In the genomic region with DNA sequence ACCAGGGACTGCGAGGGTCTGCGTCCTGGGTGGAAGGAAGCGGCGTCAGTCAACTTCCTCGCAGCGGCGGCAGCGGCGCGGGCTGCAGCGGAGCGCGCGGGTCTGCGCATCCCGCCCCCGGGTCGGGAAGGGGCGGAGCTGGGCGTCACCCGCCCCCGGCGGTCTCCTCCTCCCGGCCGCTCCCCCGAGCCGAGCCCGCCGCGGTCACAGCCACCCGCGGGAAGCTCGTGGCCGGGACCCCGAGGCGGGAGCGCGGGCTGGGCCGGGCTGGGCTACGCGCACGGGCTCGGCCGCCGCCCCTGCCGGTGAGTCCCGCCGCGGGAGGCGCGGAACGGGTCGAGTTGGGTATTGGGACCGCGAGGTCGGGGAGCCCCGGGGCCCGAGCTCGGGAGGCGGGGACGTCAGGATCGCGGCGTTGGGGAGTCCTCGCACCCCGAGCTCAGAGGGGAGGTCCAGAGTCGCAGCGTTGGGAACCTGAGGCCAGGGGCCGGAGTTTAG, we compare ENCODE assay signal across 8 cellular contexts. TPM values are rescaled to one million over a fixed set of nuclear protein-coding genes. Genes with fewer than 3 reads are reported as not detected.
A peak's percentile ranks its signal among the peaks of the same experiment; 100 is the strongest.
DNase-seq lines count a peak whose midpoint lies in the region; ATAC-seq and TF ChIP-seq lines count a peak whose summit lies in the region.

A gene with protein sequence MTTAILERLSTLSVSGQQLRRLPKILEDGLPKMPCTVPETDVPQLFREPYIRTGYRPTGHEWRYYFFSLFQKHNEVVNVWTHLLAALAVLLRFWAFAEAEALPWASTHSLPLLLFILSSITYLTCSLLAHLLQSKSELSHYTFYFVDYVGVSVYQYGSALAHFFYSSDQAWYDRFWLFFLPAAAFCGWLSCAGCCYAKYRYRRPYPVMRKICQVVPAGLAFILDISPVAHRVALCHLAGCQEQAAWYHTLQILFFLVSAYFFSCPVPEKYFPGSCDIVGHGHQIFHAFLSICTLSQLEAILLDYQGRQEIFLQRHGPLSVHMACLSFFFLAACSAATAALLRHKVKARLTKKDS (plus strand): TSS at position 207 of the 498 bp plus-strand sequence. CDS start 41,063 bp downstream, outside the sequence.

- DNase-seq in Daoy (ENCODE audit: low read depth), result peak; percentile 84
- peak; percentile 88 for DNase-seq in Karpas-422
- DNase-seq in SKM-1 (lab: John Stamatoyannopoulos, UW; ENCODE audit: unreplicated experiment), result peak; percentile 25
- peak; percentile 81 to 83 for DNase-seq in activated naive CD4-positive, alpha-beta T cell treated with anti-CD3 and anti-CD28 coated beads, Interleukin-2, amount 50 U/mL, for 72 hours (ENCODE audit: low spot score in 2 of 2)
- peak; percentile 86 for DNase-seq in cardiac septum (ENCODE audit: low spot score)
- DNase-seq in trophoblast cell, result peak; percentile 46 to 76
- DNase-seq in tibial artery, result peak; percentile 52 to 86

- peak within 1 kb of the TSS; percentile 99 for H4K91ac ChIP-seq in trophoblast cell (ENCODE audit: low read depth, low read length)

- H3K36me3 ChIP-seq in Karpas-422 (ENCODE audit: insufficient read depth, low read length), result no peaks in the 10 kb centered on the region
- peaks cover 4% of the 10 kb centered on the region in 2 experiments for H3K36me3 ChIP-seq in trophoblast cell (ENCODE audit: control insufficient read depth in 1 of 2, insufficient read depth in 2 of 2, low read length in 2 of 2)
- no peaks in the 10 kb centered on the region for H3K36me3 ChIP-seq in tibial artery

- no CpG with 5 or more reads among the region's 69 CpGs for WGBS in trophoblast cell (ENCODE audit: extremely low coverage, insufficient coverage, insufficient read length)

- H3K27me3 ChIP-seq in Karpas-422 (ENCODE audit: low read length) (peaks cover 2% of the 10 kb centered on the region; the same call in 1 of the 2 replicates), trophoblast cell (ENCODE audit: insufficient read depth, low read length) (no peaks in the 10 kb centered on the region), tibial artery (no peaks in the 10 kb centered on the region)

- peak within 1 kb of the TSS; percentile 97 for H3K27ac Mint-ChIP-seq in activated naive CD4-positive, alpha-beta T cell treated with anti-CD3 and anti-CD28 coated beads, Interleukin-2, amount 50 U/mL, for 72 hours

- intact Hi-C loops in cardiac septum (cut with DNase I), result loop anchor here (2.0 to 5.0 kb wide), 2 partner anchors 35 to 77 kb away; a partner anchor contains a TSS
- intact Hi-C loops in tibial artery (cut with DNase I; ENCODE audit: low total_unique reads), result loop anchor here (5.0 kb wide), 2 partner anchors 60 to 80 kb away; a partner anchor contains a TSS

- peak within 1 kb of the TSS; percentile 99 for H2BK120ac ChIP-seq in trophoblast cell (ENCODE audit: insufficient read depth, low read length, poor library complexity)

- H3K9ac ChIP-seq in Karpas-422 (ENCODE audit: low read length), result peak within 1 kb of the TSS; percentile 70
- peak within 1 kb of the TSS; percentile 95 for H3K9ac ChIP-seq in trophoblast cell (ENCODE audit: low read length)

- H3K4me2 ChIP-seq in Karpas-422 (ENCODE audit: low read depth, low read length, poor library complexity, severe bottlenecking) (peak within 1 kb of the TSS; percentile 86), trophoblast cell (ENCODE audit: low read length) (peak within 1 kb of the TSS; percentile 93)

- H4K8ac ChIP-seq in trophoblast cell (ENCODE audit: low read depth, low read length), result peak within 1 kb of the TSS; percentile 87

- peak; percentile 89 for ATAC-seq in GM21737 (IDR thresholded peaks at IDR 0.05; ENCODE audit: unreplicated experiment)
- ATAC-seq in activated naive CD4-positive, alpha-beta T cell treated with anti-CD3 and anti-CD28 coated beads, Interleukin-2, amount 50 U/mL, for 72 hours, result peak; percentile 93 to 95

- H3K4me3 ChIP-seq in Karpas-422 (ENCODE audit: low read length) (peak within 1 kb of the TSS; percentile 74), trophoblast cell (ENCODE audit: low read depth, low read length) (peak within 1 kb of the TSS; percentile 76), tibial artery (peak within 1 kb of the TSS; percentile 77)

- no peaks in the 10 kb centered on the region for H3K79me2 ChIP-seq in Karpas-422 (ENCODE audit: low read length)
- H3K79me2 ChIP-seq in trophoblast cell (ENCODE audit: control insufficient read depth, insufficient read depth, low read length, poor library complexity), result peaks cover 21% of the 10 kb centered on the region

- H4K20me1 ChIP-seq in Karpas-422 (ENCODE audit: insufficient read depth, low read depth, low read length), result no peaks in the 10 kb centered on the region

- H2BK12ac ChIP-seq in trophoblast cell (ENCODE audit: low read length), result peak within 1 kb of the TSS; percentile 87

- no peaks in the 10 kb centered on the region for H3K9me3 ChIP-seq in Karpas-422 (ENCODE audit: low read length)
- H3K9me3 ChIP-seq in trophoblast cell (ENCODE audit: insufficient read depth, low read depth, low read length), result no peaks in the 10 kb centered on the region
- H3K9me3 ChIP-seq in tibial artery, result no peaks in the 10 kb centered on the region

- peak within 1 kb of the TSS; percentile 100 for H3K14ac ChIP-seq in trophoblast cell (ENCODE audit: low read length)

- peaks cover 28% of the 10 kb centered on the region for H3K79me1 ChIP-seq in trophoblast cell (ENCODE audit: low read length)

- H3K9me3 Mint-ChIP-seq in activated naive CD4-positive, alpha-beta T cell treated with anti-CD3 and anti-CD28 coated beads, Interleukin-2, amount 50 U/mL, for 72 hours, result no peaks in the 10 kb centered on the region

- H2BK5ac ChIP-seq in trophoblast cell (ENCODE audit: low read depth, low read length, poor library complexity), result peak within 1 kb of the TSS; percentile 100

- H4K12ac ChIP-seq in trophoblast cell (ENCODE audit: low read depth, low read length), result peak within 1 kb of the TSS; percentile 95

- peaks cover 25 to 27% of the 10 kb centered on the region in 2 donors for H3K36me3 Mint-ChIP-seq in activated naive CD4-positive, alpha-beta T cell treated with anti-CD3 and anti-CD28 coated beads, Interleukin-2, amount 50 U/mL, for 72 hours

- H3K4me1 ChIP-seq in Karpas-422 (ENCODE audit: low read length) (peaks cover 41% of the 10 kb centered on the region), trophoblast cell (ENCODE audit: control insufficient read depth in 1 of 2, insufficient read depth in 2 of 2, low read length in 2 of 2) (peaks cover 13 to 16% of the 10 kb centered on the region in 2 experiments), tibial artery (peaks cover 0 to 12% (median 5%) of the 10 kb centered on the region in 4 donors)

- no peak for TF ChIP-seq CTCF in tibial artery (IDR thresholded peaks at IDR 0.05)

- peak within 1 kb of the TSS; percentile 97 for H3K18ac ChIP-seq in trophoblast cell (ENCODE audit: low read length)

- H2AFZ ChIP-seq in Karpas-422 (ENCODE audit: low read length), result peak within 1 kb of the TSS; percentile 93
- H2AFZ ChIP-seq in trophoblast cell (ENCODE audit: insufficient read depth, low read length, poor library complexity), result peak within 1 kb of the TSS; percentile 81

- no peak within 1 kb of the TSS for H3K27ac ChIP-seq in Karpas-422 (ENCODE audit: low read length)
- peak within 1 kb of the TSS; percentile 98 for H3K27ac ChIP-seq in trophoblast cell (ENCODE audit: low read depth, low read length)
- H3K27ac ChIP-seq in tibial artery, result peak within 1 kb of the TSS; percentile 61 to 64

- peak within 1 kb of the TSS; percentile 97 for H2AK5ac ChIP-seq in trophoblast cell (ENCODE audit: low read length)

- peak within 1 kb of the TSS; percentile 83 for H3K4ac ChIP-seq in trophoblast cell (ENCODE audit: low read depth, low read length)

- H3K23ac ChIP-seq in trophoblast cell (ENCODE audit: low read length), result no peak within 1 kb of the TSS

- H3K9me2 ChIP-seq in Karpas-422 (replicated peaks; ENCODE audit: insufficient read depth, low read length), result no peaks in the 10 kb centered on the region

RNA-seq across cellular contexts. Expression of the gene that starts here (rescaled TPM):
- 4.1 and 4.2 TPM in 2 replicates for total RNA-seq in Daoy (2014; rRNA removed; shearing (Covaris generic))
- total RNA-seq in Karpas-422 (2014; rRNA removed; shearing (Covaris generic); ENCODE audit: low replicate concordance), result 0.29 and 1.2 TPM in 2 replicates
- total RNA-seq in activated naive CD4-positive, alpha-beta T cell treated with anti-CD3 and anti-CD28 coated beads, Interleukin-2, amount 50 U/mL, for 72 hours, result 10 to 100 TPM in 1 of 2 donors, 1 to 10 TPM in 1; 8.0 to 11.4 TPM
- total RNA-seq in cardiac septum, result 2.0 TPM
- polyA plus RNA-seq in trophoblast cell (2013), result 141 and 153 TPM in 2 replicates

Comparison
In these comparisons a context has a peak if more than half of its experiments do, and no peak if none do; other contexts are left out.
1. DNase-seq: peak in every context shown above with its lines; median percentile 88 in Karpas-422; 86 in cardiac septum; 84 in Daoy; 82 in activated naive CD4-positive, alpha-beta T cell treated with anti-CD3 and anti-CD28 coated beads, Interleukin-2, amount 50 U/mL, for 72 hours; 69 in tibial artery; 61 in trophoblast cell; 25 in SKM-1.